15 cellular contexts compared by ENCODE assay signal in the genomic region with DNA sequence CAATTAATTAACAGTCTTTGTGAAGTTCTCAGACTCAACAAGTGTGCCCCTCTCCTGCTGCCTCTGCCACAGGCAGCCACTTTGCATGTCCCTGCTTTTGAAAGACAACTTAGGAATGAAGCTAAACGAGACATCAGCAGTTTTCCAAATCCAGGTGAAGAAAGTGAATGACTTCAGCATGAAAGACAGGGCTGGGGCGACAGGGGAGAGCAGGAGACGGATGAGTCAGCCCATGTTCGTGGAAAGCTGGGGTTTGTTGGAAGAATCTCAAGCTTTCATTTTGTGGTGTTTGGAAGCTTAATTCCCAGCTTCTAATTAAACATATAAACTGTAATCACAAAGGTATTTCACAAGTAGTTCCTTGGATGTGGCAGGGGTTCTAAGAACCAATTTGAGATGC.
DNase-seq lines count a peak whose midpoint lies in the region; ATAC-seq and TF ChIP-seq lines count a peak whose summit lies in the region.
"Had no signal": no experiment of that assay in that cellular context is flagged by ENCODE, and none has a peak within 500 bp of the region (broad histone marks: within the 10 kb centered on the region; RNA-seq: fewer than 3 reads in every experiment).

No MANE protein-coding gene starts in this region.

- peaks cover 0 to 2% of the 10 kb centered on the region in 2 experiments for H3K9me3 ChIP-seq in CD4-positive, CD25-positive, alpha-beta regulatory T cell (ENCODE audit: control insufficient read depth in 2 of 2, low read length in 2 of 2)
- H3K9me3 ChIP-seq in neural progenitor cell (ENCODE audit: low read depth) (peaks cover 6% of the 10 kb centered on the region), psoas muscle (peaks cover 8% of the 10 kb centered on the region)
- H3K9me3 ChIP-seq: SJCRH30 had no signal

- H3K9ac ChIP-seq in neural progenitor cell: no peak overlapping the region

- no peaks in the 10 kb centered on the region for H3K36me3 ChIP-seq in CD4-positive, CD25-positive, alpha-beta regulatory T cell (ENCODE audit: control insufficient read depth, insufficient read depth, low read length)
- H3K36me3 ChIP-seq in neural progenitor cell (no peaks in the 10 kb centered on the region), psoas muscle (ENCODE audit: insufficient read depth in 1 of 2, low read depth in 1 of 2) (no peaks in the 10 kb centered on the region)
- H3K36me3 ChIP-seq: gastroesophageal sphincter, SJCRH30 had no signal

- H3K4me1 Mint-ChIP-seq in CD4-positive, CD25-positive, alpha-beta regulatory T cell: peaks cover 44 to 88% (median 58%) of the 10 kb centered on the region in 4 donors
- H3K4me1 Mint-ChIP-seq in nephron: peaks cover 14% of the 10 kb centered on the region
- peaks cover 12% of the 10 kb centered on the region for H3K4me1 Mint-ChIP-seq in neural progenitor cell

- DNase-seq in CD4-positive, CD25-positive, alpha-beta regulatory T cell: no peak
- peak; percentile 11 for DNase-seq in RPMI7951 (ENCODE audit: low read depth)
- peak; percentile 76 for DNase-seq in epithelial cell of esophagus (ENCODE audit: low read depth)
- DNase-seq in neural progenitor cell (ENCODE audit: low spot score): no peak
- no peak for DNase-seq in mesenteric fat pad (ENCODE audit: low spot score)
- no peak for DNase-seq in psoas muscle
- DNase-seq: activated naive CD8-positive, alpha-beta T cell treated with anti-CD3 and anti-CD28 coated beads, Interleukin-2, amount 50 U/mL, for 24 hours; dorsolateral prefrontal cortex; left ventricle myocardium superior; NCI-H1436; NCI-H82; SJCRH30 had no signal

- TF ChIP-seq CTCF in epithelial cell of esophagus (IDR thresholded peaks at IDR 0.05; ENCODE audit: insufficient read depth, low read depth, low read length, missing control alignments): no peak
- TF ChIP-seq CTCF in nephron (IDR thresholded peaks at IDR 0.05; ENCODE audit: unreplicated experiment in 3 of 3): no peak
- TF ChIP-seq CTCF in neural progenitor cell (IDR thresholded peaks at IDR 0.05): no peak
- no peak for TF ChIP-seq CTCF in psoas muscle (IDR thresholded peaks at IDR 0.05)

- H3F3A ChIP-seq in neural progenitor cell (ENCODE audit: low read depth): no peaks in the 10 kb centered on the region

- peaks cover 8% of the 10 kb centered on the region for H3K27me3 Mint-ChIP-seq in CD4-positive, CD25-positive, alpha-beta regulatory T cell
- peaks cover 6% of the 10 kb centered on the region for H3K27me3 Mint-ChIP-seq in nephron (ENCODE audit: low read depth)
- H3K27me3 Mint-ChIP-seq in neural progenitor cell (ENCODE audit: insufficient read depth, low read depth): peaks cover 3% of the 10 kb centered on the region
- H3K27me3 Mint-ChIP-seq: activated naive CD8-positive, alpha-beta T cell treated with anti-CD3 and anti-CD28 coated beads, Interleukin-2, amount 50 U/mL, for 24 hours had no signal

- ATAC-seq in CD4-positive, CD25-positive, alpha-beta regulatory T cell (ENCODE audit: low read depth in 2 of 2): no peak
- ATAC-seq in HG02798 (IDR thresholded peaks at IDR 0.05; ENCODE audit: poor library complexity, unreplicated experiment) (no peak), psoas muscle (no peak)
- ATAC-seq: activated naive CD8-positive, alpha-beta T cell treated with anti-CD3 and anti-CD28 coated beads, Interleukin-2, amount 50 U/mL, for 24 hours; gastroesophageal sphincter had no signal

- H2AFZ ChIP-seq in neural progenitor cell (replicated peaks): no peak overlapping the region

- no peaks in the 10 kb centered on the region for H4K20me1 ChIP-seq in neural progenitor cell (ENCODE audit: low read depth)

- H3K4me2 ChIP-seq in neural progenitor cell: no peak overlapping the region

- 66 to 71% (median 69%) methylated on average over 4 of the region's 4 CpGs for WGBS in psoas muscle, 3 donors

- peaks cover 4 to 15% (median 8%) of the 10 kb centered on the region in 7 donors for H3K9me3 Mint-ChIP-seq in CD4-positive, CD25-positive, alpha-beta regulatory T cell
- H3K9me3 Mint-ChIP-seq in nephron (peaks cover 14% of the 10 kb centered on the region), neural progenitor cell (peaks cover 15% of the 10 kb centered on the region)

- H3K4me1 ChIP-seq in CD4-positive, CD25-positive, alpha-beta regulatory T cell (ENCODE audit: control insufficient read depth, insufficient read depth, low read length, poor library complexity, severe bottlenecking): peaks cover 29% of the 10 kb centered on the region
- H3K4me1 ChIP-seq in neural progenitor cell (peaks cover 12% of the 10 kb centered on the region), psoas muscle (no peaks in the 10 kb centered on the region)
- H3K4me1 ChIP-seq: SJCRH30 had no signal

- H3K4me3 ChIP-seq in CD4-positive, CD25-positive, alpha-beta regulatory T cell (ENCODE audit: low read depth, low read length): no peak overlapping the region
- no peak overlapping the region for H3K4me3 ChIP-seq in epithelial cell of esophagus (ENCODE audit: low read length)
- H3K4me3 ChIP-seq in neural progenitor cell: no peak overlapping the region
- H3K4me3 ChIP-seq in psoas muscle: no peak overlapping the region
- H3K4me3 ChIP-seq: dorsolateral prefrontal cortex, gastroesophageal sphincter, SJCRH30 had no signal

- H3K27ac Mint-ChIP-seq in CD4-positive, CD25-positive, alpha-beta regulatory T cell: peak overlapping the region in 2 of 3 donors; percentile 42 to 71
- peak overlapping the region; percentile 26 to 66 (median 62) for H3K27ac Mint-ChIP-seq in nephron
- H3K27ac Mint-ChIP-seq in neural progenitor cell: no peak overlapping the region
- H3K27ac Mint-ChIP-seq: activated naive CD8-positive, alpha-beta T cell treated with anti-CD3 and anti-CD28 coated beads, Interleukin-2, amount 50 U/mL, for 24 hours had no signal

- intact Hi-C loops in psoas muscle (cut with DNase I): no loop called here

- H3K27me3 ChIP-seq in CD4-positive, CD25-positive, alpha-beta regulatory T cell (ENCODE audit: control insufficient read depth, insufficient read depth, low read length): no peaks in the 10 kb centered on the region
- H3K27me3 ChIP-seq in neural progenitor cell (no peaks in the 10 kb centered on the region), psoas muscle (ENCODE audit: insufficient read depth in 3 of 3, low read length in 2 of 3) (no peaks in the 10 kb centered on the region)
- H3K27me3 ChIP-seq: gastroesophageal sphincter had no signal

- peaks cover under 1% of the 10 kb centered on the region for H3K36me3 Mint-ChIP-seq in CD4-positive, CD25-positive, alpha-beta regulatory T cell
- peaks cover 12% of the 10 kb centered on the region for H3K36me3 Mint-ChIP-seq in nephron (ENCODE audit: low read depth)
- no peaks in the 10 kb centered on the region for H3K36me3 Mint-ChIP-seq in neural progenitor cell

- H3K79me2 ChIP-seq in neural progenitor cell (ENCODE audit: low read depth): no peaks in the 10 kb centered on the region

- H3K4me3 Mint-ChIP-seq in CD4-positive, CD25-positive, alpha-beta regulatory T cell: no peak overlapping the region
- no peak overlapping the region for H3K4me3 Mint-ChIP-seq in nephron
- no peak overlapping the region for H3K4me3 Mint-ChIP-seq in neural progenitor cell
- H3K4me3 Mint-ChIP-seq: activated naive CD8-positive, alpha-beta T cell treated with anti-CD3 and anti-CD28 coated beads, Interleukin-2, amount 50 U/mL, for 24 hours had no signal

- H3K27ac ChIP-seq in CD4-positive, CD25-positive, alpha-beta regulatory T cell (ENCODE audit: insufficient read depth, low read length, poor library complexity, severe bottlenecking): no peak overlapping the region
- H3K27ac ChIP-seq in neural progenitor cell (no peak overlapping the region), psoas muscle (no peak overlapping the region)
- H3K27ac ChIP-seq: dorsolateral prefrontal cortex, gastroesophageal sphincter, SJCRH30 had no signal

Comparison
In these comparisons a context has a peak if more than half of its experiments do, and no peak if none do; other contexts are left out.
1. DNase-seq: peak in RPMI7951 (single experiment) and epithelial cell of esophagus (single experiment); none in CD4-positive, CD25-positive, alpha-beta regulatory T cell (0 of 3), neural progenitor cell (single experiment), mesenteric fat pad (single experiment) and psoas muscle (0 of 2).